18 cellular contexts compared by ENCODE assay signal in genomic region chr12:93469386-93469785, GRCh38. TPM values are rescaled to one million over a fixed set of nuclear protein-coding genes. Genes with fewer than 3 reads are reported as not detected.
DNase-seq lines count a peak whose midpoint lies in the region; ATAC-seq and TF ChIP-seq lines count a peak whose summit lies in the region.
"Had no signal": no experiment of that assay in that cellular context is flagged by ENCODE, and none has a peak within 500 bp of the region (broad histone marks: within the 10 kb centered on the region; RNA-seq: fewer than 3 reads in every experiment).

No MANE protein-coding gene starts in this region.

- peaks cover 24% of the 10 kb centered on the region for H3K4me1 ChIP-seq in CD4-positive, CD25-positive, alpha-beta regulatory T cell (ENCODE audit: control insufficient read depth, insufficient read depth, low read length, poor library complexity, severe bottlenecking)
- peaks cover 5 to 10% of the 10 kb centered on the region in 2 experiments; a peak in 3 of 4 replicates for H3K4me1 ChIP-seq in HCT116 (ENCODE audit: control insufficient read depth in 1 of 2, insufficient read depth in 2 of 2, low read length in 2 of 2)

- TF ChIP-seq POLR2A in HCT116 (IDR thresholded peaks at IDR 0.05; ENCODE audit: borderline replicate concordance, extremely low read depth, insufficient read depth, insufficient read length): no peak

- POLR2A ChIA-PET in HCT116 (lab: Charles Lee): no interaction called here
- POLR2A ChIA-PET in activated naive CD8-positive, alpha-beta T cell treated with anti-CD3 and anti-CD28 coated beads, Interleukin-2, amount 10 ng/mL, durations not matched to agents 7 days and 5 days (lab: Charles Lee): no interaction called here

- no peak overlapping the region for H3K27ac ChIP-seq in CD4-positive, CD25-positive, alpha-beta regulatory T cell (ENCODE audit: insufficient read depth, low read length, poor library complexity, severe bottlenecking)
- H3K27ac ChIP-seq in HCT116 (ENCODE audit: low read depth, low read length) (no peak overlapping the region), neural cell (ENCODE audit: low read length) (no peak overlapping the region)
- H3K27ac ChIP-seq: gastrocnemius medialis, SJSA1 had no signal

- TF ChIP-seq CTCF in HCT116 (IDR thresholded peaks at IDR 0.05 in 2 of 3, conservative IDR thresholded peaks at IDR 0.05 in 1 of 3; ENCODE audit: borderline replicate concordance in 1 of 3, insufficient read depth in 1 of 3, low read depth in 2 of 3, low read length in 2 of 3) (no peak), neural cell (IDR thresholded peaks at IDR 0.05; ENCODE audit: poor library complexity, severe bottlenecking) (no peak)

- BruUV-seq in HCT116 (replicated peaks; lab: Mats Ljungman, UMichigan): no TSS peak

- CTCF ChIA-PET in HCT116 (lab: Charles Lee): no interaction called here

- H2AFZ ChIP-seq in HCT116 (ENCODE audit: low read depth, low read length, poor library complexity, severe bottlenecking) (no peak overlapping the region), neural cell (ENCODE audit: low read depth, low read length) (no peak overlapping the region)

- H3K36me3 Mint-ChIP-seq in CD4-positive, CD25-positive, alpha-beta regulatory T cell: peaks cover 24% of the 10 kb centered on the region
- H3K36me3 Mint-ChIP-seq in activated naive CD8-positive, alpha-beta T cell treated with anti-CD3 and anti-CD28 coated beads, Interleukin-2, amount 10 ng/mL, durations not matched to agents 7 days and 5 days: peaks cover 18% of the 10 kb centered on the region

- H3K79me2 ChIP-seq in HCT116 (ENCODE audit: insufficient read depth, low read length) (peaks cover 67% of the 10 kb centered on the region), neural cell (replicated peaks; ENCODE audit: insufficient read depth, low read length) (peaks cover 56% of the 10 kb centered on the region)

- no peaks in the 10 kb centered on the region for H3F3A ChIP-seq in neural cell (ENCODE audit: insufficient read depth, low read length, poor library complexity, severe bottlenecking)

- no peaks in the 10 kb centered on the region for H3K9me3 ChIP-seq in CD4-positive, CD25-positive, alpha-beta regulatory T cell (ENCODE audit: control insufficient read depth in 2 of 2, low read length in 2 of 2)
- H3K9me3 ChIP-seq in HCT116 (ENCODE audit: control insufficient read depth in 1 of 2, insufficient read depth in 1 of 2, low read depth in 1 of 2, low read length in 2 of 2) (no peaks in the 10 kb centered on the region), neural cell (ENCODE audit: low read length) (no peaks in the 10 kb centered on the region)
- H3K9me3 ChIP-seq: gastrocnemius medialis, SJSA1 had no signal

- H3K9me3 Mint-ChIP-seq in CD4-positive, CD25-positive, alpha-beta regulatory T cell: peaks cover 0 to 3% (median 0%) of the 10 kb centered on the region in 7 donors
- H3K9me3 Mint-ChIP-seq in activated naive CD8-positive, alpha-beta T cell treated with anti-CD3 and anti-CD28 coated beads, Interleukin-2, amount 10 ng/mL, durations not matched to agents 7 days and 5 days: no peaks in the 10 kb centered on the region
- H3K9me3 Mint-ChIP-seq: natural killer cell treated with Interleukin-12 subunit alpha and Interleukin-12 subunit beta and Interleukin-15 and Interleukin-18, amount 100 ng/mL, for 72 hours had no signal

- no peak overlapping the region for H3K9ac ChIP-seq in HCT116 (ENCODE audit: low read length)
- no peak overlapping the region for H3K9ac ChIP-seq in neural cell (ENCODE audit: low read length)

- H3K27me3 ChIP-seq in CD4-positive, CD25-positive, alpha-beta regulatory T cell (ENCODE audit: control insufficient read depth, insufficient read depth, low read length): no peaks in the 10 kb centered on the region
- H3K27me3 ChIP-seq in HCT116 (ENCODE audit: insufficient read depth, low read length) (no peaks in the 10 kb centered on the region), neural cell (ENCODE audit: insufficient read depth, low read depth, low read length) (no peaks in the 10 kb centered on the region)
- H3K27me3 ChIP-seq: gastrocnemius medialis, SJSA1 had no signal

- RAD21 ChIA-PET in HCT116 (lab: Charles Lee; ENCODE audit: low non-redundant PET in 1 of 2, low total read pairs in 2 of 2, uncharacterized antibody in 2 of 2, unreplicated experiment in 2 of 2): no interaction called here

- H4K20me1 ChIP-seq in HCT116 (ENCODE audit: insufficient read depth): no peaks in the 10 kb centered on the region
- no peaks in the 10 kb centered on the region for H4K20me1 ChIP-seq in neural cell (ENCODE audit: insufficient read depth)

- DNase-seq in CD4-positive, CD25-positive, alpha-beta regulatory T cell: no peak
- DNase-seq in HCT116 (ENCODE audit: low read depth, low spot score) (no peak), DMS53 treated with DMSO at 0.1 percent for 48 hours (lab: John Stamatoyannopoulos, UW; ENCODE audit: unreplicated experiment) (no peak), T-helper 9 cell (no peak), hippocampal formation (lab: John Stamatoyannopoulos, UW) (no peak)
- no peak for DNase-seq in activated naive CD8-positive, alpha-beta T cell treated with anti-CD3 and anti-CD28 coated beads, Interleukin-2, amount 10 ng/mL, durations not matched to agents 7 days and 5 days
- DNase-seq: activated CD8-positive, alpha-beta T cell treated with anti-CD3 and anti-CD28 coated beads, Interleukin-2, amount 10 ng/mL, durations not matched to agents 7 days and 5 days; activated naive CD4-positive, alpha-beta T cell treated with Interleukin-2 at 50 U/mL for 16 hours; caudate nucleus; gastrocnemius medialis; NCI-H1694; stimulated activated CD4-positive, alpha-beta T cell treated with anti-CD3 and anti-CD28 coated beads, Interleukin-4, amount 100 ng/mL, for 4 hours had no signal

- intact Hi-C loops in HCT116 (cut with micrococcal nuclease): no loop called here

- no peak for TF ChIP-seq RAD21 in HCT116 (IDR thresholded peaks at IDR 0.05; ENCODE audit: low read depth)
- TF ChIP-seq RAD21 in neural cell (conservative IDR thresholded peaks at IDR 0.05): no peak

- ATAC-seq in CD4-positive, CD25-positive, alpha-beta regulatory T cell (ENCODE audit: low read depth in 2 of 2): no peak
- ATAC-seq in HCT116: no peak
- ATAC-seq in activated naive CD8-positive, alpha-beta T cell treated with anti-CD3 and anti-CD28 coated beads, Interleukin-2, amount 10 ng/mL, durations not matched to agents 7 days and 5 days (ENCODE audit: low read depth): no peak
- ATAC-seq: activated CD8-positive, alpha-beta T cell treated with anti-CD3 and anti-CD28 coated beads, Interleukin-2, amount 10 ng/mL, durations not matched to agents 7 days and 5 days; gastrocnemius medialis; natural killer cell treated with Interleukin-12 subunit alpha and Interleukin-12 subunit beta and Interleukin-15 and Interleukin-18, amount 100 ng/mL, for 72 hours; sciatic nerve had no signal

- H3K27ac Mint-ChIP-seq in CD4-positive, CD25-positive, alpha-beta regulatory T cell: no peak overlapping the region
- no peak overlapping the region for H3K27ac Mint-ChIP-seq in activated naive CD8-positive, alpha-beta T cell treated with anti-CD3 and anti-CD28 coated beads, Interleukin-2, amount 10 ng/mL, durations not matched to agents 7 days and 5 days
- H3K27ac Mint-ChIP-seq: activated CD8-positive, alpha-beta T cell treated with anti-CD3 and anti-CD28 coated beads, Interleukin-2, amount 10 ng/mL, durations not matched to agents 7 days and 5 days; B cell; natural killer cell treated with Interleukin-12 subunit alpha and Interleukin-12 subunit beta and Interleukin-15 and Interleukin-18, amount 100 ng/mL, for 72 hours had no signal

- H3K4me2 ChIP-seq in HCT116 (ENCODE audit: low read length) (peak overlapping the region; percentile 78; the same call in 1 of the 2 replicates), neural cell (ENCODE audit: low read length) (peak overlapping the region; percentile 97)

- peak overlapping the region in 3 of 4 donors; percentile 11 to 86 (median 73) for H3K4me3 Mint-ChIP-seq in CD4-positive, CD25-positive, alpha-beta regulatory T cell
- peak overlapping the region; percentile 20 for H3K4me3 Mint-ChIP-seq in activated naive CD8-positive, alpha-beta T cell treated with anti-CD3 and anti-CD28 coated beads, Interleukin-2, amount 10 ng/mL, durations not matched to agents 7 days and 5 days

- H3K9me2 ChIP-seq in HCT116 (ENCODE audit: insufficient read depth): no peaks in the 10 kb centered on the region
- no peaks in the 10 kb centered on the region for H3K9me2 ChIP-seq in neural cell (ENCODE audit: insufficient read depth, low read length)

- peaks cover 25% of the 10 kb centered on the region for H3K36me3 ChIP-seq in CD4-positive, CD25-positive, alpha-beta regulatory T cell (ENCODE audit: control insufficient read depth, insufficient read depth, low read length)
- H3K36me3 ChIP-seq in HCT116 (ENCODE audit: control insufficient read depth in 1 of 2, insufficient read depth in 2 of 2, low read length in 2 of 2) (peaks cover 18 to 26% of the 10 kb centered on the region in 2 experiments; a peak in 3 of 4 replicates), neural cell (ENCODE audit: insufficient read depth, low read length) (peaks cover 3% of the 10 kb centered on the region)

- H3K4me1 Mint-ChIP-seq in CD4-positive, CD25-positive, alpha-beta regulatory T cell: peaks cover 28 to 48% (median 39%) of the 10 kb centered on the region in 4 donors
- peaks cover 28% of the 10 kb centered on the region for H3K4me1 Mint-ChIP-seq in activated naive CD8-positive, alpha-beta T cell treated with anti-CD3 and anti-CD28 coated beads, Interleukin-2, amount 10 ng/mL, durations not matched to agents 7 days and 5 days

- H3K4me3 ChIP-seq in CD4-positive, CD25-positive, alpha-beta regulatory T cell (ENCODE audit: low read depth, low read length): peak overlapping the region; percentile 94
- H3K4me3 ChIP-seq in HCT116 (replicated peaks in 1 of 2; ENCODE audit: low read depth in 1 of 2, low read length in 2 of 2) (no peak overlapping the region), neural cell (ENCODE audit: low read length) (peak overlapping the region; percentile 67)
- H3K4me3 ChIP-seq: lung, SJSA1 had no signal

- TF ChIP-seq EP300 in neural cell (conservative IDR thresholded peaks at IDR 0.05; ENCODE audit: poor library complexity, severe bottlenecking): no peak

- H3K27me3 Mint-ChIP-seq in CD4-positive, CD25-positive, alpha-beta regulatory T cell: no peaks in the 10 kb centered on the region
- H3K27me3 Mint-ChIP-seq in activated naive CD8-positive, alpha-beta T cell treated with anti-CD3 and anti-CD28 coated beads, Interleukin-2, amount 10 ng/mL, durations not matched to agents 7 days and 5 days: no peaks in the 10 kb centered on the region
- H3K27me3 Mint-ChIP-seq: B cell; natural killer cell treated with Interleukin-12 subunit alpha and Interleukin-12 subunit beta and Interleukin-15 and Interleukin-18, amount 100 ng/mL, for 72 hours had no signal

RNA-seq across cellular contexts. Expression of gene MRPL42, which starts 2.1 kb away (rescaled TPM):
- 43.2 TPM for total RNA-seq in CD4-positive, CD25-positive, alpha-beta regulatory T cell
- 100 to 1,000 TPM in 1 of 4 donors, 10 to 100 TPM in 3; 92.0 to 121 (median 98.0) TPM for polyA plus RNA-seq in CD4-positive, CD25-positive, alpha-beta regulatory T cell
- total RNA-seq in HCT116 (2021; ENCODE audit: unreplicated experiment): 120 TPM
- 49.7 and 72.2 TPM in 2 replicates for polyA plus RNA-seq in HCT116 (2012)
- total RNA-seq in activated naive CD8-positive, alpha-beta T cell treated with anti-CD3 and anti-CD28 coated beads, Interleukin-2, amount 10 ng/mL, durations not matched to agents 7 days and 5 days: 10 to 100 TPM; 47.4 to 50.2 TPM
- 236 and 260 TPM in 2 replicates for polyA plus RNA-seq in neural cell
- 168 and 230 TPM in 2 replicates for polyA minus RNA-seq in neural cell

RNA-seq across cellular contexts. Expression of gene UBE2N, which starts 27.6 kb away (rescaled TPM):
- total RNA-seq in CD4-positive, CD25-positive, alpha-beta regulatory T cell: 116 TPM
- 100 to 1,000 TPM; 195 to 314 (median 239) TPM for polyA plus RNA-seq in CD4-positive, CD25-positive, alpha-beta regulatory T cell
- total RNA-seq in HCT116 (2021; ENCODE audit: unreplicated experiment): 140 TPM
- polyA plus RNA-seq in HCT116 (2012): 63.6 and 88.6 TPM in 2 replicates
- total RNA-seq in activated naive CD8-positive, alpha-beta T cell treated with anti-CD3 and anti-CD28 coated beads, Interleukin-2, amount 10 ng/mL, durations not matched to agents 7 days and 5 days: 100 to 1,000 TPM; 121 to 127 TPM
- polyA plus RNA-seq in neural cell: 168 and 172 TPM in 2 replicates
- polyA minus RNA-seq in neural cell: 108 and 110 TPM in 2 replicates

Comparison
In these comparisons a context has a peak if more than half of its experiments do, and no peak if none do; other contexts are left out.
1. H3K4me3 ChIP-seq: peak in CD4-positive, CD25-positive, alpha-beta regulatory T cell (single experiment) and neural cell (single experiment); none in HCT116 (0 of 2).